1 cellular context compared by ENCODE assay signal in genomic region chr19:19105365-19106060, GRCh38.
TF ChIP-seq lines count a peak whose summit lies in the region.

No MANE protein-coding gene starts in this region.

TF ChIP-seq in GM23338, 12 proteins besides CTCF, POLR2A, EP300 and RAD21 (continued from another document):
- TF ChIP-seq, protein P1, sequence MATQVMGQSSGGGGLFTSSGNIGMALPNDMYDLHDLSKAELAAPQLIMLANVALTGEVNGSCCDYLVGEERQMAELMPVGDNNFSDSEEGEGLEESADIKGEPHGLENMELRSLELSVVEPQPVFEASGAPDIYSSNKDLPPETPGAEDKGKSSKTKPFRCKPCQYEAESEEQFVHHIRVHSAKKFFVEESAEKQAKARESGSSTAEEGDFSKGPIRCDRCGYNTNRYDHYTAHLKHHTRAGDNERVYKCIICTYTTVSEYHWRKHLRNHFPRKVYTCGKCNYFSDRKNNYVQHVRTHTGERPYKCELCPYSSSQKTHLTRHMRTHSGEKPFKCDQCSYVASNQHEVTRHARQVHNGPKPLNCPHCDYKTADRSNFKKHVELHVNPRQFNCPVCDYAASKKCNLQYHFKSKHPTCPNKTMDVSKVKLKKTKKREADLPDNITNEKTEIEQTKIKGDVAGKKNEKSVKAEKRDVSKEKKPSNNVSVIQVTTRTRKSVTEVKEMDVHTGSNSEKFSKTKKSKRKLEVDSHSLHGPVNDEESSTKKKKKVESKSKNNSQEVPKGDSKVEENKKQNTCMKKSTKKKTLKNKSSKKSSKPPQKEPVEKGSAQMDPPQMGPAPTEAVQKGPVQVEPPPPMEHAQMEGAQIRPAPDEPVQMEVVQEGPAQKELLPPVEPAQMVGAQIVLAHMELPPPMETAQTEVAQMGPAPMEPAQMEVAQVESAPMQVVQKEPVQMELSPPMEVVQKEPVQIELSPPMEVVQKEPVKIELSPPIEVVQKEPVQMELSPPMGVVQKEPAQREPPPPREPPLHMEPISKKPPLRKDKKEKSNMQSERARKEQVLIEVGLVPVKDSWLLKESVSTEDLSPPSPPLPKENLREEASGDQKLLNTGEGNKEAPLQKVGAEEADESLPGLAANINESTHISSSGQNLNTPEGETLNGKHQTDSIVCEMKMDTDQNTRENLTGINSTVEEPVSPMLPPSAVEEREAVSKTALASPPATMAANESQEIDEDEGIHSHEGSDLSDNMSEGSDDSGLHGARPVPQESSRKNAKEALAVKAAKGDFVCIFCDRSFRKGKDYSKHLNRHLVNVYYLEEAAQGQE (IDR thresholded peaks at IDR 0.05; ENCODE audit: unreplicated experiment) = no peak
- no peak for TF ChIP-seq CREB1 (CRISPR knock-in tag; IDR thresholded peaks at IDR 0.05; ENCODE audit: low read depth)
- TF ChIP-seq, protein P2, sequence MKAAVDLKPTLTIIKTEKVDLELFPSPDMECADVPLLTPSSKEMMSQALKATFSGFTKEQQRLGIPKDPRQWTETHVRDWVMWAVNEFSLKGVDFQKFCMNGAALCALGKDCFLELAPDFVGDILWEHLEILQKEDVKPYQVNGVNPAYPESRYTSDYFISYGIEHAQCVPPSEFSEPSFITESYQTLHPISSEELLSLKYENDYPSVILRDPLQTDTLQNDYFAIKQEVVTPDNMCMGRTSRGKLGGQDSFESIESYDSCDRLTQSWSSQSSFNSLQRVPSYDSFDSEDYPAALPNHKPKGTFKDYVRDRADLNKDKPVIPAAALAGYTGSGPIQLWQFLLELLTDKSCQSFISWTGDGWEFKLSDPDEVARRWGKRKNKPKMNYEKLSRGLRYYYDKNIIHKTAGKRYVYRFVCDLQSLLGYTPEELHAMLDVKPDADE (IDR thresholded peaks at IDR 0.05) = 0 out of 2 replicates have a peak, but pooled peaks have one; percentile 50
- no peak for TF ChIP-seq STAT1 (IDR thresholded peaks at IDR 0.05; ENCODE audit: unreplicated experiment)
- peak; percentile 7 for TF ChIP-seq JUNB (IDR thresholded peaks at IDR 0.05; ENCODE audit: unreplicated experiment)
- no peak for TF ChIP-seq ZNF331 (CRISPR knock-in tag; IDR thresholded peaks at IDR 0.05; ENCODE audit: low read depth)
